16 cellular contexts compared by ENCODE assay signal in genomic region chr10:110241407-110241806, GRCh38. TPM values are rescaled to one million over a fixed set of nuclear protein-coding genes. Genes with fewer than 3 reads are reported as not detected.
DNase-seq lines count a peak whose midpoint lies in the region; ATAC-seq, FAIRE-seq and TF ChIP-seq lines count a peak whose summit lies in the region.
"Had no signal": no experiment of that assay in that cellular context is flagged by ENCODE, and none has a peak within 500 bp of the region (broad histone marks: within the 10 kb centered on the region; RNA-seq: fewer than 3 reads in every experiment).

No MANE protein-coding gene starts in this region.

- no peak for TF ChIP-seq POLR2A in GM12892 (IDR thresholded peaks at IDR 0.05; ENCODE audit: low read depth, low read length)

- ATAC-seq in GM18907 (IDR thresholded peaks at IDR 0.05; ENCODE audit: unreplicated experiment) (peak; percentile 68), HG03108 (IDR thresholded peaks at IDR 0.05; ENCODE audit: unreplicated experiment) (peak; percentile 59)

- H3K36me3 Mint-ChIP-seq in glutamatergic neuron (ENCODE audit: unreplicated experiment): no peaks in the 10 kb centered on the region

- H3K27me3 Mint-ChIP-seq in glutamatergic neuron (ENCODE audit: unreplicated experiment): no peaks in the 10 kb centered on the region

- H3K4me3 Mint-ChIP-seq in glutamatergic neuron (ENCODE audit: unreplicated experiment): no peak overlapping the region
- H3K4me3 Mint-ChIP-seq: T-helper 2 cell treated with Interferon-gamma antibody and Interleukin-4, amounts not matched to agents 5 μg/mL and 100 μg/mL, for 36 hours had no signal

- DNase-seq in GM12892 (ENCODE audit: insufficient read length) (no peak), glutamatergic neuron (no peak), D721Med (ENCODE audit: insufficient read length, low spot score) (no peak)
- DNase-seq in stimulated activated CD4-positive, alpha-beta T cell treated with anti-CD3 and anti-CD28 coated beads, Interleukin-1b, Interleukin-23, amount 100 ng/mL, for 48 hours: no peak
- DNase-seq: effector CD8-positive, alpha-beta T cell; foreskin melanocyte; mesenchymal stem cell; NCI-H146; NCI-H526 treated with DMSO at 0.1 percent for 48 hours; occipital lobe; stomach had no signal

- TF ChIP-seq CTCF in glutamatergic neuron (IDR thresholded peaks at IDR 0.05; ENCODE audit: partially characterized antibody, unreplicated experiment): no peak
- no peak for TF ChIP-seq CTCF in D721Med (IDR thresholded peaks at IDR 0.05; ENCODE audit: insufficient read depth, missing control alignments)

- no peak overlapping the region for H3K27ac Mint-ChIP-seq in glutamatergic neuron (ENCODE audit: unreplicated experiment)
- H3K27ac Mint-ChIP-seq: T-helper 2 cell treated with Interferon-gamma antibody and Interleukin-4, amounts not matched to agents 5 μg/mL and 100 μg/mL, for 36 hours had no signal

- FAIRE-seq in GM12892 (lab: Jason Lieb, UNC) (peak; percentile 42), islet of Langerhans (lab: Jason Lieb, UNC) (peak; percentile 86), D721Med (lab: Jason Lieb, UNC) (no peak)
- FAIRE-seq: bronchial epithelial cell had no signal

- no peaks in the 10 kb centered on the region for H3K4me1 Mint-ChIP-seq in glutamatergic neuron (ENCODE audit: low read depth, unreplicated experiment)

- peaks cover 2% of the 10 kb centered on the region for H3K9me3 Mint-ChIP-seq in glutamatergic neuron (ENCODE audit: unreplicated experiment)
- H3K9me3 Mint-ChIP-seq: T-helper 2 cell treated with Interferon-gamma antibody and Interleukin-4, amounts not matched to agents 5 μg/mL and 100 μg/mL, for 36 hours had no signal

RNA-seq across cellular contexts. Expression of gene MXI1, which starts 34.0 kb away (rescaled TPM):
- 16.5 TPM for polyA plus RNA-seq in GM12892 (2012; ENCODE audit: missing spikeins)
- 48.1 TPM for total RNA-seq in glutamatergic neuron (ENCODE audit: unreplicated experiment)
